Comparison of ENCODE assay signal across 8 cellular contexts in genomic region chr4:2812600-2812932, GRCh38. TPM values are rescaled to one million over a fixed set of nuclear protein-coding genes. Genes with fewer than 3 reads are reported as not detected.
A peak's percentile ranks its signal among the peaks of the same experiment; 100 is the strongest.
DNase-seq lines count a peak whose midpoint lies in the region; ATAC-seq and TF ChIP-seq lines count a peak whose summit lies in the region.

No MANE protein-coding gene starts in this region.

- H3K9ac ChIP-seq in Loucy (ENCODE audit: low read depth, low read length, poor library complexity, severe bottlenecking) (peak overlapping the region; percentile 94), duodenal mucosa (ENCODE audit: low read depth in 1 of 2, low read length in 2 of 2) (peak overlapping the region; percentile 58 to 64)

- peaks cover 4% of the 10 kb centered on the region; the same call in 1 of the 2 replicates for H3F3A ChIP-seq in Loucy (ENCODE audit: low read depth)

- DNase-seq in GM12865 (ENCODE audit: low read depth), result peak; percentile 40
- no peak for DNase-seq in sciatic nerve (ENCODE audit: low spot score)
- no peak for DNase-seq in cerebellar cortex (ENCODE audit: low spot score)
- no peak for DNase-seq in NCI-H510A (lab: John Stamatoyannopoulos, UW)
- DNase-seq in inferior parietal cortex (ENCODE audit: extremely low spot score), result no peak

- TF ChIP-seq CTCF in GM12865 (IDR thresholded peaks at IDR 0.05; ENCODE audit: insufficient read depth, low read depth, low read length, missing control alignments) (no peak), Loucy (conservative IDR thresholded peaks at IDR 0.05; ENCODE audit: low read length) (no peak)

- H3K9me3 ChIP-seq in Loucy (ENCODE audit: insufficient read depth, low read depth, low read length) (no peaks in the 10 kb centered on the region), duodenal mucosa (ENCODE audit: control insufficient read depth in 1 of 2, low read length in 2 of 2) (no peaks in the 10 kb centered on the region)

- H3K4me1 ChIP-seq in Loucy (ENCODE audit: insufficient read depth, low read length, poor library complexity, severe bottlenecking), result peaks cover 65% of the 10 kb centered on the region
- H3K4me1 ChIP-seq in duodenal mucosa (ENCODE audit: control insufficient read depth in 1 of 2, insufficient read depth in 2 of 2, low read length in 2 of 2), result peaks cover 49 to 65% of the 10 kb centered on the region in 2 donors

- peak overlapping the region; percentile 41 for H3K27ac ChIP-seq in duodenal mucosa (ENCODE audit: low read depth, low read length)

- intact Hi-C loops in sciatic nerve (cut with DNase I), result no loop called here

- peaks cover 32% of the 10 kb centered on the region for H4K20me1 ChIP-seq in Loucy (ENCODE audit: insufficient read depth, low read length, poor library complexity, severe bottlenecking)

- peak; percentile 0 for ATAC-seq in sciatic nerve
- no peak for ATAC-seq in GM21786 (IDR thresholded peaks at IDR 0.05; ENCODE audit: unreplicated experiment)

- H3K4me3 ChIP-seq in GM12865 (ENCODE audit: low read depth, low read length), result peak overlapping the region; percentile 77
- peak overlapping the region; percentile 86 for H3K4me3 ChIP-seq in Loucy (ENCODE audit: low read length, poor library complexity, severe bottlenecking)
- H3K4me3 ChIP-seq in duodenal mucosa (ENCODE audit: low read depth in 1 of 2, low read length in 2 of 2), result peak overlapping the region; percentile 50 to 67

- H3K4me2 ChIP-seq in Loucy (ENCODE audit: low read depth, low read length, poor library complexity, severe bottlenecking), result peak overlapping the region; percentile 81

- H3K27me3 ChIP-seq in Loucy (ENCODE audit: insufficient read depth, low read length, poor library complexity, severe bottlenecking), result no peaks in the 10 kb centered on the region
- H3K27me3 ChIP-seq in duodenal mucosa (ENCODE audit: control insufficient read depth in 1 of 2, insufficient read depth in 2 of 2, low read length in 2 of 2), result no peaks in the 10 kb centered on the region

- no peak overlapping the region for H2AFZ ChIP-seq in Loucy (ENCODE audit: low read length)

- peaks cover 55% of the 10 kb centered on the region for H3K79me2 ChIP-seq in Loucy (ENCODE audit: insufficient read depth, low read length)

- no peaks in the 10 kb centered on the region for H3K9me2 ChIP-seq in Loucy (replicated peaks; ENCODE audit: low read depth, low read length)

- H3K36me3 ChIP-seq in Loucy (ENCODE audit: insufficient read depth, low read length), result no peaks in the 10 kb centered on the region
- H3K36me3 ChIP-seq in duodenal mucosa (ENCODE audit: control insufficient read depth in 1 of 2, insufficient read depth in 2 of 2, low read length in 2 of 2), result no peaks in the 10 kb centered on the region

RNA-seq across cellular contexts. Expression of gene SH3BP2, which starts 19.7 kb away (rescaled TPM):
- 82.7 TPM for total RNA-seq in sciatic nerve

RNA-seq across cellular contexts. Expression of gene ADD1, which starts 31.1 kb away (rescaled TPM):
- total RNA-seq in sciatic nerve, result 429 TPM

RNA-seq across cellular contexts. Expression of gene TNIP2, which starts 56.4 kb away (rescaled TPM):
- 34.9 TPM for total RNA-seq in sciatic nerve
